In genomic region chr18:56171854-56172253, GRCh38 we compare ENCODE assay signal across 3 cellular contexts.
TF ChIP-seq lines count a peak whose summit lies in the region.

No MANE protein-coding gene starts in this region.

TF ChIP-seq in IMR-90, 13 proteins besides CTCF, POLR2A, EP300 and RAD21:
- no peak for TF ChIP-seq RFX5 (IDR thresholded peaks at IDR 0.05; ENCODE audit: low read depth, low read length)
- peak; percentile 81 for TF ChIP-seq CEBPB (IDR thresholded peaks at IDR 0.05; ENCODE audit: low read depth, low read length)
- no peak for TF ChIP-seq USF2 (IDR thresholded peaks at IDR 0.05; ENCODE audit: low read depth, low read length)
- TF ChIP-seq MXI1 (IDR thresholded peaks at IDR 0.05; ENCODE audit: borderline replicate concordance, low read depth, low read length): no peak

TF ChIP-seq in K562, 482 proteins besides CTCF, POLR2A, EP300 and RAD21:
- TF ChIP-seq ZBTB33 (CRISPR knock-in tag; IDR thresholded peaks at IDR 0.05) (no peak), ARID4B (CRISPR knock-in tag; IDR thresholded peaks at IDR 0.05) (no peak), MYC (IDR thresholded peaks at IDR 0.05; ENCODE audit: low read depth, low read length) (no peak), MYC (CRISPR knock-in tag; IDR thresholded peaks at IDR 0.05; ENCODE audit: borderline replicate concordance, low read depth) (no peak), HOXB6 (CRISPR knock-in tag; IDR thresholded peaks at IDR 0.05; ENCODE audit: borderline replicate concordance) (no peak), CEBPB (tag; IDR thresholded peaks at IDR 0.05) (0 out of 2 replicates have a peak, but pooled peaks have one; percentile 33), SUPT5H (IDR thresholded peaks at IDR 0.05) (no peak), FOSL1 (tag; conservative IDR thresholded peaks at IDR 0.05) (no peak), FOXM1 (IDR thresholded peaks at IDR 0.05; ENCODE audit: low read depth) (no peak), FOXM1 (CRISPR knock-in tag; IDR thresholded peaks at IDR 0.05; ENCODE audit: low read depth) (no peak), FOXJ2 (tag; IDR thresholded peaks at IDR 0.05) (no peak), CEBPG (CRISPR knock-in tag; IDR thresholded peaks at IDR 0.05) (no peak), CEBPG (tag; conservative IDR thresholded peaks at IDR 0.05 in 1 of 2, IDR thresholded peaks at IDR 0.05 in 1 of 2) (0 out of 4 replicates have a peak, but pooled peaks of 1 of the 2 experiments have one; percentile 37), RBM25 (IDR thresholded peaks at IDR 0.05; ENCODE audit: low read depth, low read length, severe bottlenecking) (no peak), THRA (IDR thresholded peaks at IDR 0.05) (no peak), CCAR2 (IDR thresholded peaks at IDR 0.05; ENCODE audit: low read depth, low read length) (no peak)

TF ChIP-seq in SK-N-SH, 30 proteins besides CTCF, POLR2A, EP300 and RAD21:
- TF ChIP-seq EZH2phosphoT487 (IDR thresholded peaks at IDR 0.05; ENCODE audit: borderline replicate concordance, low read depth): no peak
- TF ChIP-seq GABPA (IDR thresholded peaks at IDR 0.05; ENCODE audit: low read depth): no peak
- no peak for TF ChIP-seq USF2 (IDR thresholded peaks at IDR 0.05; ENCODE audit: borderline replicate concordance, low read depth, low read length)
- TF ChIP-seq RXRA (IDR thresholded peaks at IDR 0.05; ENCODE audit: borderline replicate concordance, low read depth): no peak
- no peak for TF ChIP-seq FOXM1 (IDR thresholded peaks at IDR 0.05; ENCODE audit: low read depth)
- no peak for TF ChIP-seq TEAD4 (IDR thresholded peaks at IDR 0.05; ENCODE audit: borderline replicate concordance, insufficient read depth)
- no peak for TF ChIP-seq YY1 (IDR thresholded peaks at IDR 0.05; ENCODE audit: low read depth)
- no peak for TF ChIP-seq NFIC (IDR thresholded peaks at IDR 0.05; ENCODE audit: borderline replicate concordance)
- no peak for TF ChIP-seq CHD2 (IDR thresholded peaks at IDR 0.05; ENCODE audit: low read length, partially characterized antibody)
TF ChIP-seq in SK-N-SH: peak in this region for 0.
